25 cellular contexts compared by ENCODE assay signal in the genomic region with DNA sequence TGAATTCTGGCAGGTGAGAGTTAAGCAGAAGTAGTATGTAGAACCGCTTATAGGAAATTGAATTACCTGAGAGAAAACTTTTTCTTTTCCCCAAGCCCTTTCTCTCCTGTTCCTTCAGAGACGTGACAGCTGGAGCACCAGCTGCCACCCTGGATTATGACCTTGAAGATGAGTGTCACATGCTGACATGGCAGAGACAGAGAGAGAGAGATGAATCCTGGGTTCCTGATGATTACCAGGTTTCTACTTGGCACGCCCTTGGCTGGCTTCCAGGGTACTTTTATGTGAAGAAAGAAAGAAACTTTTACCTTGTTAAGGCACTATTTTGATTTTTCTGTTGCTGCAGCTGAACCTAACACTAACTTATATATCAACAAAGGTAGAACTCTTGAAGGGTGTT.
DNase-seq lines count a peak whose midpoint lies in the region; ATAC-seq and TF ChIP-seq lines count a peak whose summit lies in the region.
"Had no signal": no experiment of that assay in that cellular context is flagged by ENCODE, and none has a peak within 500 bp of the region (broad histone marks: within the 10 kb centered on the region; RNA-seq: fewer than 3 reads in every experiment).

No MANE protein-coding gene starts in this region.

- H4K20me1 ChIP-seq in GM23248 (ENCODE audit: insufficient read depth), result no peaks in the 10 kb centered on the region

- no peaks in the 10 kb centered on the region for H3K27me3 ChIP-seq in Peyer's patch
- no peaks in the 10 kb centered on the region for H3K27me3 ChIP-seq in GM23248 (replicated peaks; ENCODE audit: insufficient read depth)

- H3K4me1 ChIP-seq in Peyer's patch (no peaks in the 10 kb centered on the region), mucosa of descending colon (ENCODE audit: low read depth) (no peaks in the 10 kb centered on the region), GM23248 (ENCODE audit: insufficient read depth) (no peaks in the 10 kb centered on the region)
- H3K4me1 ChIP-seq: A549 had no signal

- H3K27ac Mint-ChIP-seq in type B pancreatic cell, result peak overlapping the region; percentile 86
- H3K27ac Mint-ChIP-seq: CD4-positive, alpha-beta memory T cell; GM23338 had no signal

- peak; percentile 67 for ATAC-seq in mucosa of descending colon
- ATAC-seq in HG03520 (IDR thresholded peaks at IDR 0.05; ENCODE audit: unreplicated experiment), result no peak
- ATAC-seq: A549, GM12878, GM23338 had no signal

- no peak overlapping the region for H2AFZ ChIP-seq in GM23248
- H2AFZ ChIP-seq: GM23338 had no signal

- WGBS in GM23248 (ENCODE audit: low coverage in 1 of 2, low lambda C conversion rate in 2 of 2, missing lambda C conversion rate in 2 of 2), 2 experiments, result 37 to 52% methylated on average over 3 of the region's 3 CpGs

- no peak for TF ChIP-seq CTCF in Peyer's patch (IDR thresholded peaks at IDR 0.05)
- TF ChIP-seq CTCF in mucosa of descending colon (IDR thresholded peaks at IDR 0.05), result no peak
- no peak for TF ChIP-seq CTCF in type B pancreatic cell (conservative IDR thresholded peaks at IDR 0.05)

- H3K27me3 Mint-ChIP-seq in type B pancreatic cell, result peaks cover 7% of the 10 kb centered on the region

- in situ Hi-C loops in GM23248 (cut with MboI), result no loop called here

- H3K79me2 ChIP-seq in GM23248 (ENCODE audit: insufficient read depth), result no peaks in the 10 kb centered on the region

- H3K36me3 ChIP-seq in Peyer's patch (no peaks in the 10 kb centered on the region), mucosa of descending colon (ENCODE audit: low read depth) (no peaks in the 10 kb centered on the region), GM23248 (ENCODE audit: low read depth) (no peaks in the 10 kb centered on the region)
- H3K36me3 ChIP-seq: MG63 had no signal

- no peaks in the 10 kb centered on the region for H3K9me3 Mint-ChIP-seq in type B pancreatic cell
- H3K9me3 Mint-ChIP-seq: GM23338, H9 had no signal

- no peaks in the 10 kb centered on the region for H3K36me3 Mint-ChIP-seq in type B pancreatic cell
- H3K36me3 Mint-ChIP-seq: CD4-positive, alpha-beta memory T cell had no signal

- H3K4me3 ChIP-seq in Peyer's patch (no peak overlapping the region), mucosa of descending colon (no peak overlapping the region), GM23248 (no peak overlapping the region)
- H3K4me3 ChIP-seq: A549, GM12878, GM23338, MG63 had no signal

- H3K27ac ChIP-seq in Peyer's patch, result peak overlapping the region in 1 of 4 donors; percentile 7
- no peak overlapping the region for H3K27ac ChIP-seq in GM23248
- H3K27ac ChIP-seq: A549 had no signal

- TF ChIP-seq POLR2A in Peyer's patch (IDR thresholded peaks at IDR 0.05) (no peak), erythroblast (IDR thresholded peaks at IDR 0.05; ENCODE audit: low read length) (no peak)

- no peak overlapping the region for H3K4me2 ChIP-seq in GM23248 (ENCODE audit: unreplicated experiment)
- H3K4me2 ChIP-seq: A549, GM23338 had no signal

- no peaks in the 10 kb centered on the region for H3K4me1 Mint-ChIP-seq in type B pancreatic cell (ENCODE audit: unreplicated experiment)
- H3K4me1 Mint-ChIP-seq: CD4-positive, alpha-beta memory T cell had no signal

- no peak overlapping the region for H3K9ac ChIP-seq in GM23248

- intact Hi-C loops in mucosa of descending colon (cut with DNase I, micrococcal nuclease), result no loop called here

- no peaks in the 10 kb centered on the region for H3K9me2 ChIP-seq in GM23248 (ENCODE audit: insufficient read depth)

- peak overlapping the region; percentile 40 for H3K4me3 Mint-ChIP-seq in type B pancreatic cell
- H3K4me3 Mint-ChIP-seq: CD4-positive, alpha-beta memory T cell; GM23338; H9 had no signal

- H3K9me3 ChIP-seq in Peyer's patch (no peaks in the 10 kb centered on the region), mucosa of descending colon (no peaks in the 10 kb centered on the region), GM23248 (ENCODE audit: low read depth) (no peaks in the 10 kb centered on the region)
- H3K9me3 ChIP-seq: A549, MG63 had no signal

- H3F3A ChIP-seq in GM23248 (ENCODE audit: insufficient read depth), result no peaks in the 10 kb centered on the region

- DNase-seq in NCI-H748 (lab: John Stamatoyannopoulos, UW; ENCODE audit: unreplicated experiment) (peak; percentile 14), NCI-H748 treated with DMSO at 0.1 percent for 48 hours (lab: John Stamatoyannopoulos, UW) (no peak), Peyer's patch (peak in 2 of 3 donors; percentile 65 to 67), mucosa of descending colon (peak in 2 of 3 donors; percentile 36 to 84), type B pancreatic cell (ENCODE audit: extremely low spot score, unreplicated experiment) (no peak), erythroblast (lab: John Stamatoyannopoulos, UW) (no peak), GM23248 (no peak)
- DNase-seq: C1 segment of cervical spinal cord; CD4-positive, alpha-beta memory T cell; COR-L47; DMS79; EL; GDM1; H9; IMR-90; KG1; MG63; NCI-H2029; NCI-H446; SHP77 treated with DMSO at 0.1 percent for 48 hours; T-helper 1 cell had no signal

Comparison
In these comparisons a context has a peak if more than half of its experiments do, and no peak if none do; other contexts are left out.
1. DNase-seq: peak in NCI-H748 (single experiment), Peyer's patch (2 of 3) and mucosa of descending colon (2 of 3); none in NCI-H748 treated with DMSO at 0.1 percent for 48 hours (single experiment), type B pancreatic cell (single experiment), erythroblast (0 of 2) and GM23248 (single experiment).